ENCODE assay signal across 9 cellular contexts in the genomic region with DNA sequence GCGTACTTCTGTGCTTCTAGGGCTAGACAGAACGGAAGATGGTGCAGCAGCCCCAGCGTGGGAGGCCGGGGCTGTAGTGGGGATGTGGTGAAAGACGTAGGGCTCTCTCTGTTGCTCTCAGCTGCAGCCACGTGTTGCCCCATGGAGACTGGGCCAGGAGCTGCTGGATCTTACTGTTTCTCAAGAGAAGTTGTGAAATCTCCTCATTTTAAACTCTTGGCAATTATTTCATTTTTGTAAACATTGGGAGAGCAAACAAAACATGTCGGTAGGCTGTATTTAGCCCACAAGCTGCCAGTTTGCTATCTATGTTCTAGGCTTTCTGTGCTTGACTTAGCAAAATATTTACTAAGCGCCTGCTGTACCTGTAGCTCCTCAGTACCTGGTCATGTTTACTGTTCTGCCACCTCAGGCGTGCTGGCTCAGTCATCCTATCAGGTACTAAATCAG. TPM values are rescaled to one million over a fixed set of nuclear protein-coding genes. Genes with fewer than 3 reads are reported as not detected.
DNase-seq lines count a peak whose midpoint lies in the region; ATAC-seq and TF ChIP-seq lines count a peak whose summit lies in the region.
"Had no signal": no experiment of that assay in that cellular context is flagged by ENCODE, and none has a peak within 500 bp of the region (broad histone marks: within the 10 kb centered on the region; RNA-seq: fewer than 3 reads in every experiment).

No MANE protein-coding gene starts in this region.

- H3K4me2 ChIP-seq in BLaER1 (peak overlapping the region; percentile 60), mesendoderm (ENCODE audit: low read length) (no peak overlapping the region)

- no peak overlapping the region for H3K4me3 ChIP-seq in BLaER1
- H3K4me3 ChIP-seq in cardiac fibroblast (replicated peaks in 1 of 2; ENCODE audit: low read depth in 2 of 2, low read length in 2 of 2): no peak overlapping the region
- H3K4me3 ChIP-seq in mucosa of stomach (ENCODE audit: low read length): no peak overlapping the region
- H3K4me3 ChIP-seq in CD8-positive, alpha-beta T cell (ENCODE audit: low read depth, low read length): no peak overlapping the region
- H3K4me3 ChIP-seq in mesendoderm (ENCODE audit: low read length): no peak overlapping the region

- TF ChIP-seq CTCF in cardiac fibroblast (IDR thresholded peaks at IDR 0.05; ENCODE audit: low read depth, low read length) (no peak), foreskin keratinocyte (conservative IDR thresholded peaks at IDR 0.05) (no peak)
- no peak for TF ChIP-seq CTCF in CD8-positive, alpha-beta T cell (IDR thresholded peaks at IDR 0.05)

- POLR2A ChIA-PET in CD8-positive, alpha-beta T cell (lab: Charles Lee): no interaction called here

- H3K4me1 ChIP-seq in BLaER1 (peaks cover 43% of the 10 kb centered on the region), mucosa of stomach (ENCODE audit: control insufficient read depth, insufficient read depth, low read length) (peaks cover 27% of the 10 kb centered on the region), mesendoderm (ENCODE audit: control insufficient read depth, low read depth, low read length) (no peaks in the 10 kb centered on the region), foreskin keratinocyte (peaks cover 3% of the 10 kb centered on the region)
- no peaks in the 10 kb centered on the region for H3K4me1 ChIP-seq in CD8-positive, alpha-beta T cell (ENCODE audit: insufficient read depth, low read length)

- H3K9ac ChIP-seq in BLaER1 (no peak overlapping the region), mucosa of stomach (ENCODE audit: low read length) (peak overlapping the region; percentile 64), mesendoderm (ENCODE audit: low read length) (no peak overlapping the region)

- H3K27me3 ChIP-seq in BLaER1 (no peaks in the 10 kb centered on the region), mucosa of stomach (ENCODE audit: control insufficient read depth, insufficient read depth, low read length) (no peaks in the 10 kb centered on the region), mesendoderm (ENCODE audit: insufficient read depth, low read length, poor library complexity) (no peaks in the 10 kb centered on the region), foreskin keratinocyte (no peaks in the 10 kb centered on the region)
- no peaks in the 10 kb centered on the region for H3K27me3 ChIP-seq in CD8-positive, alpha-beta T cell (ENCODE audit: insufficient read depth, low read length)

- peaks cover 53% of the 10 kb centered on the region for H4K20me1 ChIP-seq in BLaER1

- no peaks in the 10 kb centered on the region for H3K9me3 Mint-ChIP-seq in CD8-positive, alpha-beta T cell
- H3K9me3 Mint-ChIP-seq: activated naive CD4-positive, alpha-beta T cell treated with anti-CD3 and anti-CD28 coated beads, Interleukin-2, amount 10 ng/mL, durations not matched to agents 7 days and 5 days had no signal

- no peaks in the 10 kb centered on the region for H3K27me3 Mint-ChIP-seq in CD8-positive, alpha-beta T cell (ENCODE audit: low read depth)
- H3K27me3 Mint-ChIP-seq: activated naive CD4-positive, alpha-beta T cell treated with anti-CD3 and anti-CD28 coated beads, Interleukin-2, amount 10 ng/mL, durations not matched to agents 7 days and 5 days had no signal

- DNase-seq in cardiac fibroblast (ENCODE audit: low read depth in 2 of 2): peak; percentile 85 to 94
- no peak for DNase-seq in HK-2 (ENCODE audit: unreplicated experiment)
- no peak for DNase-seq in CD8-positive, alpha-beta T cell
- DNase-seq in mesendoderm: no peak
- no peak for DNase-seq in foreskin keratinocyte
- DNase-seq: activated naive CD4-positive, alpha-beta T cell treated with anti-CD3 and anti-CD28 coated beads, Interleukin-2, amount 10 ng/mL, durations not matched to agents 7 days and 5 days had no signal

- no peak overlapping the region for H3K4ac ChIP-seq in mesendoderm (ENCODE audit: low read depth, low read length)

- no peak overlapping the region for H2BK15ac ChIP-seq in mesendoderm (replicated peaks; ENCODE audit: low read depth)

- CTCF ChIA-PET in CD8-positive, alpha-beta T cell (lab: Charles Lee): no interaction called here

- no peaks in the 10 kb centered on the region for H3K79me2 ChIP-seq in mesendoderm (ENCODE audit: control insufficient read depth, insufficient read depth, low read length)

- no peaks in the 10 kb centered on the region for H3K4me1 Mint-ChIP-seq in CD8-positive, alpha-beta T cell (ENCODE audit: low read depth)
- H3K4me1 Mint-ChIP-seq: activated naive CD4-positive, alpha-beta T cell treated with anti-CD3 and anti-CD28 coated beads, Interleukin-2, amount 10 ng/mL, durations not matched to agents 7 days and 5 days had no signal

- no peaks in the 10 kb centered on the region for H3K36me3 ChIP-seq in BLaER1
- no peaks in the 10 kb centered on the region for H3K36me3 ChIP-seq in mucosa of stomach (ENCODE audit: control insufficient read depth, insufficient read depth, low read length)
- H3K36me3 ChIP-seq in CD8-positive, alpha-beta T cell (ENCODE audit: insufficient read depth, low read length): no peaks in the 10 kb centered on the region
- no peaks in the 10 kb centered on the region for H3K36me3 ChIP-seq in mesendoderm (ENCODE audit: control insufficient read depth, insufficient read depth, low read length)

- peaks cover 4% of the 10 kb centered on the region for H3K79me1 ChIP-seq in mesendoderm (ENCODE audit: low read length)

- no peak overlapping the region for H2AK5ac ChIP-seq in mesendoderm (ENCODE audit: low read length)

- no peak overlapping the region for H3K23ac ChIP-seq in mesendoderm (ENCODE audit: low read length)

- WGBS in mesendoderm (ENCODE audit: extremely low coverage, insufficient coverage, low lambda C conversion rate): no CpG with 5 or more reads among the region's 9 CpGs

- no peak overlapping the region for H3K27ac Mint-ChIP-seq in CD8-positive, alpha-beta T cell
- H3K27ac Mint-ChIP-seq: activated naive CD4-positive, alpha-beta T cell treated with anti-CD3 and anti-CD28 coated beads, Interleukin-2, amount 10 ng/mL, durations not matched to agents 7 days and 5 days had no signal

- H3K27ac ChIP-seq in BLaER1 (no peak overlapping the region), mesendoderm (ENCODE audit: low read depth, low read length) (no peak overlapping the region), foreskin keratinocyte (no peak overlapping the region)
- no peak overlapping the region for H3K27ac ChIP-seq in CD8-positive, alpha-beta T cell (ENCODE audit: low read depth, low read length)

- no peak overlapping the region for H2BK5ac ChIP-seq in mesendoderm (ENCODE audit: low read length)

- no peak overlapping the region for H4K8ac ChIP-seq in mesendoderm (ENCODE audit: low read depth, low read length)

- H2BK120ac ChIP-seq in mesendoderm (ENCODE audit: low read depth, low read length): no peak overlapping the region

- H3K18ac ChIP-seq in mesendoderm (ENCODE audit: low read length): no peak overlapping the region

- intact Hi-C loops in CD8-positive, alpha-beta T cell (cut with DNase I, micrococcal nuclease): no loop called here

- no peak overlapping the region for H3K4me3 Mint-ChIP-seq in CD8-positive, alpha-beta T cell
- H3K4me3 Mint-ChIP-seq: activated naive CD4-positive, alpha-beta T cell treated with anti-CD3 and anti-CD28 coated beads, Interleukin-2, amount 10 ng/mL, durations not matched to agents 7 days and 5 days had no signal

- H3K9me3 ChIP-seq in BLaER1: no peaks in the 10 kb centered on the region
- H3K9me3 ChIP-seq in mucosa of stomach (ENCODE audit: control insufficient read depth, low read length): no peaks in the 10 kb centered on the region
- H3K9me3 ChIP-seq in CD8-positive, alpha-beta T cell (ENCODE audit: low read length): no peaks in the 10 kb centered on the region

- no peak overlapping the region for H4K5ac ChIP-seq in mesendoderm (ENCODE audit: low read length)

- peaks cover 4% of the 10 kb centered on the region for H3K36me3 Mint-ChIP-seq in CD8-positive, alpha-beta T cell
- H3K36me3 Mint-ChIP-seq: activated naive CD4-positive, alpha-beta T cell treated with anti-CD3 and anti-CD28 coated beads, Interleukin-2, amount 10 ng/mL, durations not matched to agents 7 days and 5 days had no signal

- ATAC-seq in HG03108 (IDR thresholded peaks at IDR 0.05; ENCODE audit: unreplicated experiment) (peak; percentile 27), foreskin keratinocyte (no peak)
- ATAC-seq in CD8-positive, alpha-beta T cell: no peak

- H3K56ac ChIP-seq in mesendoderm (ENCODE audit: low read length): no peak overlapping the region

RNA-seq across cellular contexts. Expression of a gene that starts 15.9 kb away (rescaled TPM):
- 10 to 100 TPM; 41.5 to 43.3 TPM for total RNA-seq in CD8-positive, alpha-beta T cell
- polyA plus RNA-seq in mesendoderm (2013, experiment 1 of 2): 50.4 TPM
- 51.3 TPM for polyA plus RNA-seq in mesendoderm (2013, experiment 2 of 2)
- total RNA-seq in foreskin keratinocyte: 47.1 and 56.7 TPM in 2 replicates
- 18.4 and 23.8 TPM in 2 replicates for polyA plus RNA-seq in foreskin keratinocyte

RNA-seq across cellular contexts. Expression of a gene that starts 35.8 kb away (rescaled TPM):
- total RNA-seq in CD8-positive, alpha-beta T cell: 1,000 to 10,000 TPM; 2,153 to 2,178 TPM
- polyA plus RNA-seq in mesendoderm (2013, experiment 1 of 2): 2,959 TPM
- polyA plus RNA-seq in mesendoderm (2013, experiment 2 of 2): 2,925 TPM
- 1,719 and 1,767 TPM in 2 replicates for total RNA-seq in foreskin keratinocyte
- 2,860 and 2,885 TPM in 2 replicates for polyA plus RNA-seq in foreskin keratinocyte

RNA-seq across cellular contexts. Expression of a gene that starts 50.8 kb away (rescaled TPM):
- total RNA-seq in CD8-positive, alpha-beta T cell: 100 to 1,000 TPM; 112 to 117 TPM
- 34.0 TPM for polyA plus RNA-seq in mesendoderm (2013, experiment 1 of 2)
- polyA plus RNA-seq in mesendoderm (2013, experiment 2 of 2): 34.8 TPM
- 45.3 and 47.0 TPM in 2 replicates for total RNA-seq in foreskin keratinocyte
- 42.5 and 44.0 TPM in 2 replicates for polyA plus RNA-seq in foreskin keratinocyte

Comparison
In these comparisons a context has a peak if more than half of its experiments do, and no peak if none do; other contexts are left out.
1. DNase-seq: peak in cardiac fibroblast (2 of 2); none in HK-2 (single experiment), CD8-positive, alpha-beta T cell (0 of 7), mesendoderm (single experiment) and foreskin keratinocyte (0 of 2).